In the genomic region with DNA sequence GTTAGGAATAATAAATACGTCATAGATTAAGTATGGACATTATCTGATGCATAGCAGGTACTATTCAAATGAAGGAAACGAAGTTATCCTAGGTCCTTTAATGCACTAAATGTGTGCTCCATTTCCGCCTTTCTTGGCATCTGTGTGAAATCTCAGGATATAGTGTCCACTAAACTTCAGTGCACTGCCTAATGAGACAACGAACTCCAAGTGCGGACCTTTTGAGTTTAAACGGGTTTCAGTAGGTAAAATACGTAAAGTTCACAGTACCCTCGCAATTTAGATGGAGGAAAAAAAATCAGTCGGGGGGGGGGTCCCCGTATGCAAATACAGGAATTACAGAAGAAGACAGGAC, we compare ENCODE assay signal across 8 cellular contexts. TPM values are rescaled to one million over a fixed set of nuclear protein-coding genes. Genes with fewer than 3 reads are reported as not detected.
DNase-seq lines count a peak whose midpoint lies in the region; ATAC-seq and TF ChIP-seq lines count a peak whose summit lies in the region.

No MANE protein-coding gene starts in this region.

- POLR2A ChIA-PET in GM10248 (lab: Yijun Ruan, JAX) = interaction anchor here (0.6 kb wide), 1 partner anchor 10 kb away, joined by 4 read pairs; no protein-coding TSS in a partner anchor

- no peaks in the 10 kb centered on the region for H3K9me3 ChIP-seq in adrenal gland (replicated peaks in 1 of 3)
- no peaks in the 10 kb centered on the region for H3K9me3 ChIP-seq in subcutaneous abdominal adipose tissue (ENCODE audit: control insufficient read depth in 5 of 5, low read length in 5 of 5)

- no peak for TF ChIP-seq POLR2A in adrenal gland (IDR thresholded peaks at IDR 0.05)

- peak overlapping the region; percentile 75 to 93 (median 86) for H3K9ac ChIP-seq in subcutaneous abdominal adipose tissue (ENCODE audit: low read length in 5 of 5)

- H3K4me1 ChIP-seq in adrenal gland (replicated peaks in 1 of 2) = peaks cover 6 to 28% of the 10 kb centered on the region in 2 donors
- peaks cover 0 to 28% (median 22%) of the 10 kb centered on the region in 5 donors for H3K4me1 ChIP-seq in subcutaneous abdominal adipose tissue (ENCODE audit: control insufficient read depth in 5 of 5, insufficient read depth in 5 of 5, low read length in 5 of 5)

- 1 to 2% (median 2%) methylated on average over 10 of the region's 10 CpGs for WGBS in adrenal gland, 4 donors

- no peaks in the 10 kb centered on the region for H3K36me3 Mint-ChIP-seq in immature natural killer cell

- H3K4me1 Mint-ChIP-seq in immature natural killer cell = peaks cover 20 to 38% of the 10 kb centered on the region in 2 donors

- intact Hi-C loops in adrenal gland (cut with DNase I) = no loop called here

- peak; percentile 3 for ATAC-seq in HG02884 (IDR thresholded peaks at IDR 0.05; ENCODE audit: unreplicated experiment)
- no peak for ATAC-seq in HG03108 (IDR thresholded peaks at IDR 0.05; ENCODE audit: unreplicated experiment)

- H3K27ac Mint-ChIP-seq in immature natural killer cell = peak overlapping the region; percentile 95 to 100 (median 98)

- CTCF ChIA-PET in GM10248 (lab: Yijun Ruan, JAX) = interaction anchor here (1.0 to 2.1 kb wide), 5 partner anchors 12 to 87 kb away, joined by 3 to 5 read pairs (median 4); no protein-coding TSS in a partner anchor

- H3K4me3 ChIP-seq in adrenal gland (peak overlapping the region; percentile 48 to 97 (median 91)), subcutaneous abdominal adipose tissue (ENCODE audit: low read depth in 1 of 5, low read length in 5 of 5) (peak overlapping the region; percentile 73 to 95 (median 90))

- no peaks in the 10 kb centered on the region for H3K27me3 ChIP-seq in adrenal gland
- H3K27me3 ChIP-seq in subcutaneous abdominal adipose tissue (ENCODE audit: control insufficient read depth in 5 of 5, insufficient read depth in 4 of 5, low read length in 5 of 5) = no peaks in the 10 kb centered on the region

- H3K4me3 Mint-ChIP-seq in immature natural killer cell = peak overlapping the region; percentile 93 to 98 (median 95)

- no peaks in the 10 kb centered on the region for H3K36me3 ChIP-seq in adrenal gland (replicated peaks in 1 of 2)
- no peaks in the 10 kb centered on the region for H3K36me3 ChIP-seq in subcutaneous abdominal adipose tissue (ENCODE audit: control insufficient read depth in 5 of 5, insufficient read depth in 5 of 5, low read length in 5 of 5)

- H3K27me3 Mint-ChIP-seq in immature natural killer cell (ENCODE audit: low read depth in 3 of 3) = peaks cover 9 to 25% (median 23%) of the 10 kb centered on the region in 3 donors

- peak; percentile 38 for DNase-seq in EL
- no peak for DNase-seq in adrenal gland
- no peak for DNase-seq in immature natural killer cell
- no peak for DNase-seq in GM10248 (ENCODE audit: extremely low spot score)
- DNase-seq in HuH-7 (ENCODE audit: low spot score) = no peak

- H3K27ac ChIP-seq in adrenal gland (peak overlapping the region in 4 of 5 donors; percentile 94 to 99 (median 98)), subcutaneous abdominal adipose tissue (ENCODE audit: low read depth, low read length) (peak overlapping the region; percentile 95)

- H3K9me3 Mint-ChIP-seq in immature natural killer cell = no peaks in the 10 kb centered on the region

- no peak for TF ChIP-seq CTCF in adrenal gland (IDR thresholded peaks at IDR 0.05)
- TF ChIP-seq CTCF in GM10248 (IDR thresholded peaks at IDR 0.05; ENCODE audit: control extremely low read depth, extremely low read depth, low read depth, missing control alignments) = no peak

RNA-seq across cellular contexts. Expression of gene REL, which starts 0.8 kb away (rescaled TPM):
- 10 to 100 TPM in 5 of 8 donors, 1 to 10 TPM in 3; 4.0 to 15.0 (median 10.5) TPM for total RNA-seq in adrenal gland
- polyA plus RNA-seq in adrenal gland (1 to 10 TPM in 2 of 3 donors, under 1 TPM in 1; 0.51 to 2.5 (median 2.1) TPM), immature natural killer cell (10 to 100 TPM in 2 of 3 donors, 1 to 10 TPM in 1; 6.4 to 47.7 (median 21.7) TPM)
